8 cellular contexts compared by ENCODE assay signal in genomic region chr5:109689740-109690455, GRCh38. TPM values are rescaled to one million over a fixed set of nuclear protein-coding genes. Genes with fewer than 3 reads are reported as not detected.
DNase-seq lines count a peak whose midpoint lies in the region; ATAC-seq and TF ChIP-seq lines count a peak whose summit lies in the region.

MAN2A1 (plus strand) TSS chr5:109689927; CDS start chr5:109690418, 491 bp downstream.

- CTCF ChIA-PET in AG04449 (lab: Yijun Ruan, JAX): interaction anchor here (0.6 to 2.0 kb wide), 8 partner anchors 9 to 935 kb away, joined by 3 to 8 read pairs (median 4); no protein-coding TSS in a partner anchor

- DNase-seq in AG04449 (ENCODE audit: low read depth, low spot score): no peak
- peak; percentile 7 to 65 for DNase-seq in NCI-H526 (lab: John Stamatoyannopoulos, UW)
- DNase-seq in activated CD4-positive, alpha-beta T cell treated with anti-CD3 and anti-CD28 coated beads, Interleukin-2, amount 50 U/mL, for 48 hours: peak; percentile 74 to 77
- peak; percentile 61 to 77 for DNase-seq in lung microvascular endothelial cell (ENCODE audit: low read depth in 2 of 2)
- DNase-seq in stimulated activated CD8-positive, alpha-beta memory T cell treated with anti-CD3 and anti-CD28 coated beads, Interleukin-12 subunit alpha, Interleukin-12 subunit beta, amount 100 ng/mL, for 24 hours (ENCODE audit: extremely low read depth): peak; percentile 51

- POLR2A ChIA-PET in AG04449 (lab: Yijun Ruan, JAX): interaction anchor here (0.7 to 1.0 kb wide), 2 partner anchors 33 to 223 kb away, joined by 3 to 4 read pairs; no protein-coding TSS in a partner anchor

- H3K27ac ChIP-seq in ectodermal cell (ENCODE audit: insufficient read depth, low read depth, low read length, poor library complexity, severe bottlenecking): peak within 1 kb of the TSS; percentile 94

- TF ChIP-seq CTCF in AG04449 (IDR thresholded peaks at IDR 0.05; ENCODE audit: insufficient read depth, low read length, missing control alignments): peak; percentile 2

- 0% methylated on average over 78 of the region's 78 CpGs for WGBS in ectodermal cell, 2 experiments

- ATAC-seq in GM18867 (IDR thresholded peaks at IDR 0.05; ENCODE audit: unreplicated experiment): peak; percentile 61
- peak; percentile 43 for ATAC-seq in HG03108 (IDR thresholded peaks at IDR 0.05; ENCODE audit: unreplicated experiment)

- H3K4me3 ChIP-seq in AG04449 (ENCODE audit: low read depth, low read length): peak within 1 kb of the TSS; percentile 85
- peak within 1 kb of the TSS; percentile 69 for H3K4me3 ChIP-seq in ectodermal cell (ENCODE audit: insufficient read depth, low read depth, low read length)

- H3K9me3 ChIP-seq in ectodermal cell (ENCODE audit: control insufficient read depth, low read length): no peaks in the 10 kb centered on the region

- H3K4me1 ChIP-seq in ectodermal cell (ENCODE audit: control insufficient read depth, insufficient read depth, low read length): peaks cover 11% of the 10 kb centered on the region

- no peaks in the 10 kb centered on the region for H3K27me3 ChIP-seq in ectodermal cell (ENCODE audit: control insufficient read depth, insufficient read depth, low read length, poor library complexity, severe bottlenecking)

- H3K36me3 ChIP-seq in ectodermal cell (ENCODE audit: control insufficient read depth, insufficient read depth, low read length): no peaks in the 10 kb centered on the region

RNA-seq across cellular contexts. Expression of gene MAN2A1, which starts in this region (rescaled TPM):
- polyA plus RNA-seq in ectodermal cell (2013, experiment 1 of 4): 75.7 TPM
- polyA plus RNA-seq in ectodermal cell (2013, experiment 2 of 4): 78.7 TPM
- polyA plus RNA-seq in ectodermal cell (2013, experiment 3 of 4): 65.2 TPM
- 70.4 TPM for polyA plus RNA-seq in ectodermal cell (2013, experiment 4 of 4)
- 42.9 and 45.4 TPM in 2 replicates for total RNA-seq in lung microvascular endothelial cell
